ENCODE assay signal across 1 cellular context in the genomic region with DNA sequence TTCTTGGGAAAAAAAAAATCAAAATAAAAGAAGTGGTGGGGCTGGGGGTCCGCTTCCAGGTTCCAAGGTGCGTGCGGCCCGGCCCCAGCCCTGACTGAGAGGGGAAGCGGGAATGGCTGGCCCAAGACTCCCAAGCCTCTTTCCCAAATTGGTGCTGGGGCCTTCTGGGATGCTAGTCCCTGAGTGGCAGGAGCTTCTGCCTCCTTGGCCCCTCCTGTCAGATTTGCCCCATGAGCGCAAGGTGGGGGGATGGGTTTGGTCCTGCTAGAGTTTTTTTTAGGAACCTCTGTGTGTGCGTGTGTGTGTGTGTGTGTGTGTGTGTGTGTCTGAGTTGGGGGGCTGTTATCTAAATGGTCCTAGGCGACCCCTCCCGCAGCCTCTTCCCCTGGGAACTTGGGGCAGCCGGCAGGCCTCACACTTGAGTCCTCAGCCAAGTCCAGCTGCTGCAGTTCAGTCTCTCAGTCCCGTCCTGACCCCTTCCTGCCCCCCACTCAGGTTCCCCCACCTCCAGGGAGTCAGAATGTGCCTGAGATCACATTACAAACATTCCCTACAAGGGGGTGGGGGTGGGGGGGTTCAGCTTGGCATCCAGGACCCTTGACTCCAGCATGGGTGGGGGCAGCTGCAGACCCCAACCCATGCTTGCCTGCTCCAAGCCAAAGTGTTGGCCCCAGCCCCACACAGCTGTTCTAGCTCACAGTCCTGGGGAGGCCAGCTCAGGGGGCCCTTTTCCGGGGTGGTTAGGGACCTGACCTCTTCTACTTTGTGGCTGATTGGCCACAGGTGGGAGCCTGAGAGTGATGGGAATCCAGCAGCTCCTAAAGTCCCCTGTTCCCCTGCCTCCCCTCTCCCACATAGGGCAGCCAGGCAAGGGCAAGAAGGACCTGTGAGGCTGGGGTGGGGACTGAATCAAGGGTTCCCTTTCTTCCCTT.
TF ChIP-seq lines count a peak whose summit lies in the region.

No MANE protein-coding gene starts in this region.

TF ChIP-seq in HEK293, 187 proteins besides CTCF, POLR2A, EP300 and RAD21 (continued from another document):
- TF ChIP-seq, protein P1, sequence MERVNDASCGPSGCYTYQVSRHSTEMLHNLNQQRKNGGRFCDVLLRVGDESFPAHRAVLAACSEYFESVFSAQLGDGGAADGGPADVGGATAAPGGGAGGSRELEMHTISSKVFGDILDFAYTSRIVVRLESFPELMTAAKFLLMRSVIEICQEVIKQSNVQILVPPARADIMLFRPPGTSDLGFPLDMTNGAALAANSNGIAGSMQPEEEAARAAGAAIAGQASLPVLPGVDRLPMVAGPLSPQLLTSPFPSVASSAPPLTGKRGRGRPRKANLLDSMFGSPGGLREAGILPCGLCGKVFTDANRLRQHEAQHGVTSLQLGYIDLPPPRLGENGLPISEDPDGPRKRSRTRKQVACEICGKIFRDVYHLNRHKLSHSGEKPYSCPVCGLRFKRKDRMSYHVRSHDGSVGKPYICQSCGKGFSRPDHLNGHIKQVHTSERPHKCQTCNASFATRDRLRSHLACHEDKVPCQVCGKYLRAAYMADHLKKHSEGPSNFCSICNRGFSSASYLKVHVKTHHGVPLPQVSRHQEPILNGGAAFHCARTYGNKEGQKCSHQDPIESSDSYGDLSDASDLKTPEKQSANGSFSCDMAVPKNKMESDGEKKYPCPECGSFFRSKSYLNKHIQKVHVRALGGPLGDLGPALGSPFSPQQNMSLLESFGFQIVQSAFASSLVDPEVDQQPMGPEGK (tag by site-specific recombination; IDR thresholded peaks at IDR 0.05): peak; percentile 35; the same call in 1 of the 2 replicates
- TF ChIP-seq, protein P2, sequence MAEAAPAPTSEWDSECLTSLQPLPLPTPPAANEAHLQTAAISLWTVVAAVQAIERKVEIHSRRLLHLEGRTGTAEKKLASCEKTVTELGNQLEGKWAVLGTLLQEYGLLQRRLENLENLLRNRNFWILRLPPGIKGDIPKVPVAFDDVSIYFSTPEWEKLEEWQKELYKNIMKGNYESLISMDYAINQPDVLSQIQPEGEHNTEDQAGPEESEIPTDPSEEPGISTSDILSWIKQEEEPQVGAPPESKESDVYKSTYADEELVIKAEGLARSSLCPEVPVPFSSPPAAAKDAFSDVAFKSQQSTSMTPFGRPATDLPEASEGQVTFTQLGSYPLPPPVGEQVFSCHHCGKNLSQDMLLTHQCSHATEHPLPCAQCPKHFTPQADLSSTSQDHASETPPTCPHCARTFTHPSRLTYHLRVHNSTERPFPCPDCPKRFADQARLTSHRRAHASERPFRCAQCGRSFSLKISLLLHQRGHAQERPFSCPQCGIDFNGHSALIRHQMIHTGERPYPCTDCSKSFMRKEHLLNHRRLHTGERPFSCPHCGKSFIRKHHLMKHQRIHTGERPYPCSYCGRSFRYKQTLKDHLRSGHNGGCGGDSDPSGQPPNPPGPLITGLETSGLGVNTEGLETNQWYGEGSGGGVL (tag by site-specific recombination; IDR thresholded peaks at IDR 0.05): peak; percentile 22; the same call in 1 of the 2 replicates
